ENCODE assay signal across 13 cellular contexts in genomic region chr9:21348430-21348829, GRCh38. TPM values are rescaled to one million over a fixed set of nuclear protein-coding genes. Genes with fewer than 3 reads are reported as not detected.
"Had no signal": no experiment of that assay in that cellular context is flagged by ENCODE, and none has a peak within 500 bp of the region (broad histone marks: within the 10 kb centered on the region; RNA-seq: fewer than 3 reads in every experiment).

No MANE protein-coding gene starts in this region.

- DNase-seq: GM23248, GOT3, H7, HFFc6, KBM-7 had no signal

- H3K9me3 ChIP-seq: HAP-1 had no signal

- H3K4me3 ChIP-seq: GM23248, HAP-1 had no signal

- H3K4me1 ChIP-seq: HAP-1 had no signal

- H3K27ac ChIP-seq: GM23248, HL-60, KMS-11 had no signal

- H3K36me3 ChIP-seq: HAP-1 had no signal

- ATAC-seq: HCT116, HepG2 had no signal

- FAIRE-seq: HepG2 had no signal

RNA-seq across cellular contexts. Expression of gene IFNA6, which starts 2.3 kb away (rescaled TPM):
- total RNA-seq: GM23248, H4, H7, HepG2, HFFc6, HT1080 had no signal
- polyA plus RNA-seq: GM23248, HepG2, IgD-negative memory B cell had no signal

RNA-seq across cellular contexts. Expression of gene IFNA13, which starts 19.4 kb away (rescaled TPM):
- total RNA-seq: GM23248, H4, H7, HepG2, HFFc6, HT1080 had no signal
- polyA plus RNA-seq: GM23248, HepG2, IgD-negative memory B cell had no signal

RNA-seq across cellular contexts. Expression of gene IFNA2, which starts 36.8 kb away (rescaled TPM):
- total RNA-seq: GM23248, H4, H7, HepG2, HFFc6, HT1080 had no signal
- polyA plus RNA-seq: GM23248, HepG2, IgD-negative memory B cell had no signal

RNA-seq across cellular contexts. Expression of gene IFNA5, which starts 43.3 kb away (rescaled TPM):
- total RNA-seq: GM23248, H4, H7, HepG2, HFFc6, HT1080 had no signal
- polyA plus RNA-seq: GM23248, HepG2, IgD-negative memory B cell had no signal
